ENCODE assay signal across 8 cellular contexts in the genomic region with DNA sequence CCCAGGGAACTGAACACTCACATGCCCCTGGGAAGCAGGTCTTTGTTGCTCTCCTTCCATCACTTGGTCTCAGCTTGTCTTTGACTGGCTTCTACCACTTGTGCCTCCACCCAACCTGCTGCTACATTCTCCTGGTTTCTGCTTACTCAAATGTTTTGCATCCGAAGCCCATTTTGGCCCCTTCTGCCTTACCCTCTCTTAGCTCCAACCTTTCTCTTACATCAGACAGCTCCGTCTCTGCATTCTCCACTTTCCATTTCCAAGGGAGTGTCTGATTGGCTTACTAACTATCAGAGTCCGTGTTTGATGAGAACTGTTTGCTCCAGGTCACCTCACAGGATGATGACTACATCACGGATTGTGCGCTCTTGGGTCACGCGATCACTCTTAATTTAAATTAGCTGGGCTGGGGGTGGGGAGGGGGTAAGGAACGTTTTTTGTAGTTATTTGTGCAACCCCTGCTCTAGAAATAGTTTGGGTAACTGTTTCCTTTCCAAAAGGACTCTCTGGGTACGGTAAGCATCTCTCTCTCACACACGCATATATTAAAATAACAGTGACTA.
DNase-seq lines count a peak whose midpoint lies in the region.

No MANE protein-coding gene starts in this region.

- H3K27ac Mint-ChIP-seq in activated naive CD4-positive, alpha-beta T cell treated with anti-CD3 and anti-CD28 coated beads, Interleukin-2, amount 50 U/mL, for 24 hours, result peak overlapping the region; percentile 100

- H3K36me3 Mint-ChIP-seq in activated naive CD4-positive, alpha-beta T cell treated with anti-CD3 and anti-CD28 coated beads, Interleukin-2, amount 50 U/mL, for 24 hours, result peaks cover 2% of the 10 kb centered on the region

- no peaks in the 10 kb centered on the region for H3K27me3 ChIP-seq in iPS-18a (ENCODE audit: control insufficient read depth, insufficient read depth, low read length)

- H3K4me1 ChIP-seq in iPS-18a (ENCODE audit: control insufficient read depth, low read depth, low read length), result peaks cover 25% of the 10 kb centered on the region

- H3K9me3 ChIP-seq in iPS-18a (ENCODE audit: control insufficient read depth, low read depth, low read length), result no peaks in the 10 kb centered on the region

- no peaks in the 10 kb centered on the region for H3K36me3 ChIP-seq in iPS-18a (ENCODE audit: control insufficient read depth, low read depth, low read length)

- DNase-seq in ELR (ENCODE audit: low read depth), result peak; percentile 79
- DNase-seq in HK-2 (ENCODE audit: unreplicated experiment), result peak; percentile 26
- peak; percentile 88 for DNase-seq in OCI-M1 (lab: John Stamatoyannopoulos, UW)
- DNase-seq in stimulated activated CD4-positive, alpha-beta T cell treated with anti-CD3 and anti-CD28 coated beads, Interleukin-12 subunit alpha, Interleukin-12 subunit beta, amount 100 ng/mL, for 4 hours, result peak; percentile 34
- DNase-seq in 8988T, result no peak
- DNase-seq in SKM-1 (lab: John Stamatoyannopoulos, UW; ENCODE audit: unreplicated experiment), result no peak

- peaks cover 15% of the 10 kb centered on the region for H3K4me1 Mint-ChIP-seq in activated naive CD4-positive, alpha-beta T cell treated with anti-CD3 and anti-CD28 coated beads, Interleukin-2, amount 50 U/mL, for 24 hours

- H3K4me3 ChIP-seq in iPS-18a (ENCODE audit: low read length), result peak overlapping the region; percentile 95

- peak overlapping the region; percentile 92 for H3K4me3 Mint-ChIP-seq in activated naive CD4-positive, alpha-beta T cell treated with anti-CD3 and anti-CD28 coated beads, Interleukin-2, amount 50 U/mL, for 24 hours

- peak overlapping the region; percentile 92 for H3K9ac ChIP-seq in iPS-18a (ENCODE audit: low read length)

- H3K27ac ChIP-seq in iPS-18a (ENCODE audit: low read length), result peak overlapping the region; percentile 78

- H3K27me3 Mint-ChIP-seq in activated naive CD4-positive, alpha-beta T cell treated with anti-CD3 and anti-CD28 coated beads, Interleukin-2, amount 50 U/mL, for 24 hours, result no peaks in the 10 kb centered on the region

- no peaks in the 10 kb centered on the region for H3K9me3 Mint-ChIP-seq in activated naive CD4-positive, alpha-beta T cell treated with anti-CD3 and anti-CD28 coated beads, Interleukin-2, amount 50 U/mL, for 24 hours

Comparison
In these comparisons a context has a peak if more than half of its experiments do, and no peak if none do; other contexts are left out.
1. DNase-seq: peak in ELR (single experiment), HK-2 (single experiment), OCI-M1 (single experiment) and stimulated activated CD4-positive, alpha-beta T cell treated with anti-CD3 and anti-CD28 coated beads, Interleukin-12 subunit alpha, Interleukin-12 subunit beta, amount 100 ng/mL, for 4 hours (single experiment); none in 8988T (single experiment) and SKM-1 (single experiment).